27 cellular contexts compared by ENCODE assay signal in genomic region chr22:29458551-29458950, GRCh38. TPM values are rescaled to one million over a fixed set of nuclear protein-coding genes. Genes with fewer than 3 reads are reported as not detected.
"Had no signal": no experiment of that assay in that cellular context is flagged by ENCODE, and none has a peak within 500 bp of the region (broad histone marks: within the 10 kb centered on the region; RNA-seq: fewer than 3 reads in every experiment).

No MANE protein-coding gene starts in this region.

- H3K9me3 ChIP-seq: esophagus squamous epithelium, neutrophil, suprapubic skin, tibial artery, upper lobe of right lung had no signal

- H3K36me3 Mint-ChIP-seq: activated naive CD4-positive, alpha-beta T cell treated with anti-CD3 and anti-CD28 coated beads, Interleukin-2, amount 10 ng/mL, durations not matched to agents 7 days and 5 days; activated naive CD8-positive, alpha-beta T cell treated with anti-CD3 and anti-CD28 coated beads, Interleukin-2, amount 10 ng/mL, durations not matched to agents 7 days and 5 days; WTC11 had no signal

- H3K27ac ChIP-seq: esophagus squamous epithelium, neutrophil, suprapubic skin, tibial artery, upper lobe of right lung had no signal

- FAIRE-seq: keratinocyte had no signal

- H3K4me3 Mint-ChIP-seq: activated CD4-positive, alpha-beta memory T cell treated with anti-CD3 and anti-CD28 coated beads, Interleukin-2, amount 10 ng/mL, durations not matched to agents 7 days and 5 days; activated CD4-positive, alpha-beta T cell treated with anti-CD3 and anti-CD28 coated beads, Interleukin-2, amount 10 ng/mL, durations not matched to agents 7 days and 5 days; activated naive CD4-positive, alpha-beta T cell treated with anti-CD3 and anti-CD28 coated beads, Interleukin-2, amount 10 ng/mL, durations not matched to agents 7 days and 5 days; activated naive CD8-positive, alpha-beta T cell treated with anti-CD3 and anti-CD28 coated beads, Interleukin-2, amount 10 ng/mL, durations not matched to agents 7 days and 5 days; activated T-cell treated with anti-CD3 and anti-CD28 coated beads, Interleukin-2, amount 50 U/mL, for 24 hours; endodermal cell; nephron; WTC11 had no signal

- H3K36me3 ChIP-seq: esophagus squamous epithelium, neutrophil, suprapubic skin, tibial artery, upper lobe of right lung had no signal

- H3K4me1 ChIP-seq: esophagus squamous epithelium, suprapubic skin, tibial artery, upper lobe of right lung had no signal

- H3K27me3 ChIP-seq: esophagus squamous epithelium, neutrophil, suprapubic skin, upper lobe of right lung had no signal

- DNase-seq: activated CD4-positive, alpha-beta memory T cell treated with anti-CD3 and anti-CD28 coated beads, Interleukin-2, amount 10 ng/mL, durations not matched to agents 7 days and 5 days; activated CD4-positive, alpha-beta T cell treated with anti-CD3 and anti-CD28 coated beads for 1 hour; activated CD8-positive, alpha-beta memory T cell treated with anti-CD3 and anti-CD28 coated beads, Interleukin-2, amount 50 U/mL, for 48 hours; activated gamma-delta T cell; activated naive CD8-positive, alpha-beta T cell treated with anti-CD3 and anti-CD28 coated beads, Interleukin-2, amount 10 ng/mL, durations not matched to agents 7 days and 5 days; activated T-cell treated with anti-CD3 and anti-CD28 coated beads, Interleukin-2, amount 50 U/mL, for 24 hours; amygdala; esophagus squamous epithelium; hippocampal formation; left cardiac atrium; left ventricle myocardium superior; stimulated activated CD4-positive, alpha-beta T cell treated with anti-CD3 and anti-CD28 coated beads, Interleukin-2, amount 100 ng/mL, for 24 hours; upper lobe of right lung had no signal

- H3K27ac Mint-ChIP-seq: activated CD4-positive, alpha-beta memory T cell treated with anti-CD3 and anti-CD28 coated beads, Interleukin-2, amount 10 ng/mL, durations not matched to agents 7 days and 5 days; activated CD4-positive, alpha-beta T cell treated with anti-CD3 and anti-CD28 coated beads, Interleukin-2, amount 10 ng/mL, durations not matched to agents 7 days and 5 days; activated naive CD4-positive, alpha-beta T cell treated with anti-CD3 and anti-CD28 coated beads, Interleukin-2, amount 10 ng/mL, durations not matched to agents 7 days and 5 days; activated naive CD8-positive, alpha-beta T cell treated with anti-CD3 and anti-CD28 coated beads, Interleukin-2, amount 10 ng/mL, durations not matched to agents 7 days and 5 days; activated T-cell treated with anti-CD3 and anti-CD28 coated beads, Interleukin-2, amount 50 U/mL, for 24 hours; endodermal cell; WTC11 had no signal

- H3K9me3 Mint-ChIP-seq: activated CD4-positive, alpha-beta memory T cell treated with anti-CD3 and anti-CD28 coated beads, Interleukin-2, amount 10 ng/mL, durations not matched to agents 7 days and 5 days; activated CD4-positive, alpha-beta T cell treated with anti-CD3 and anti-CD28 coated beads, Interleukin-2, amount 10 ng/mL, durations not matched to agents 7 days and 5 days; activated naive CD4-positive, alpha-beta T cell treated with anti-CD3 and anti-CD28 coated beads, Interleukin-2, amount 10 ng/mL, durations not matched to agents 7 days and 5 days; activated naive CD8-positive, alpha-beta T cell treated with anti-CD3 and anti-CD28 coated beads, Interleukin-2, amount 10 ng/mL, durations not matched to agents 7 days and 5 days; activated T-cell treated with anti-CD3 and anti-CD28 coated beads, Interleukin-2, amount 50 U/mL, for 24 hours; endodermal cell; nephron; WTC11 had no signal

- H3K4me3 ChIP-seq: esophagus squamous epithelium, suprapubic skin, tibial artery, upper lobe of right lung had no signal

- H3K4me1 Mint-ChIP-seq: activated CD4-positive, alpha-beta memory T cell treated with anti-CD3 and anti-CD28 coated beads, Interleukin-2, amount 10 ng/mL, durations not matched to agents 7 days and 5 days; activated CD4-positive, alpha-beta T cell treated with anti-CD3 and anti-CD28 coated beads, Interleukin-2, amount 10 ng/mL, durations not matched to agents 7 days and 5 days; activated naive CD4-positive, alpha-beta T cell treated with anti-CD3 and anti-CD28 coated beads, Interleukin-2, amount 10 ng/mL, durations not matched to agents 7 days and 5 days; activated naive CD8-positive, alpha-beta T cell treated with anti-CD3 and anti-CD28 coated beads, Interleukin-2, amount 10 ng/mL, durations not matched to agents 7 days and 5 days; endodermal cell had no signal

RNA-seq across cellular contexts. Expression of gene RFPL1, which starts 20.2 kb away (rescaled TPM):
- total RNA-seq: activated CD4-positive, alpha-beta memory T cell treated with anti-CD3 and anti-CD28 coated beads, Interleukin-2, amount 10 ng/mL, durations not matched to agents 7 days and 5 days; activated CD4-positive, alpha-beta T cell treated with anti-CD3 and anti-CD28 coated beads, Interleukin-2, amount 10 ng/mL, durations not matched to agents 7 days and 5 days; activated naive CD8-positive, alpha-beta T cell treated with anti-CD3 and anti-CD28 coated beads, Interleukin-2, amount 10 ng/mL, durations not matched to agents 7 days and 5 days; endodermal cell; esophagus squamous epithelium; left cardiac atrium; left ventricle myocardium superior; lung microvascular endothelial cell; mesenteric fat pad; mucosa of gallbladder; osteocyte; posterior vena cava; upper lobe of right lung; WTC11 had no signal
- polyA plus RNA-seq: keratinocyte had no signal

RNA-seq across cellular contexts. Expression of gene NEFH, which starts 21.5 kb away (rescaled TPM):
- total RNA-seq: lung microvascular endothelial cell had no signal
